In the genomic region with DNA sequence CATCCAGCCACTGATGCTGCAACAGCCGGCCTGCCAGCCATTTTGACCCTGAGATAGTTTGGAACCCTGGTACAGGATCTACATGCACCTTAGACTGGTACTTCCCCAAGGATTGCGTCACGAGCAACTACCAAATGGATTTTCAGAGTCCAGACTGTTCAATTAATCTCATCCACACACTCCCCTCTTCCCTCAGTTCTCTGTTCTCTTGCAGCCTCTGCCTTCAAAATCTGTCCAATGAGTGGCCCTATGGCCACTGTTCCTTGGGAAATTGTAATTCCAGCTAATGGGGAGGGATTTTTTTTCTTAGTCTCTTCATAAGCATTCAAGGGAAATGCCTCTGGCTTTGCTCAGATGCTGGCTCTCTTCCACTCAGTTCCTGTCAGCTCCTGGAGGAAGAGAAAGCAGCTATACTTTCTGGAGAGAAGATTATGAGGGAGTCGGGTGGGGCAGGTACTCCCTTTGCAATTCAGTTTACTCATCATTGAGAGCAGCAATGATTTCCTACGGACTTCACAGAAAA, we compare ENCODE assay signal across 1 cellular context.
TF ChIP-seq lines count a peak whose summit lies in the region.

No MANE protein-coding gene starts in this region.

TF ChIP-seq in GM23338, 12 proteins besides CTCF, POLR2A, EP300 and RAD21:
- TF ChIP-seq, protein P1, sequence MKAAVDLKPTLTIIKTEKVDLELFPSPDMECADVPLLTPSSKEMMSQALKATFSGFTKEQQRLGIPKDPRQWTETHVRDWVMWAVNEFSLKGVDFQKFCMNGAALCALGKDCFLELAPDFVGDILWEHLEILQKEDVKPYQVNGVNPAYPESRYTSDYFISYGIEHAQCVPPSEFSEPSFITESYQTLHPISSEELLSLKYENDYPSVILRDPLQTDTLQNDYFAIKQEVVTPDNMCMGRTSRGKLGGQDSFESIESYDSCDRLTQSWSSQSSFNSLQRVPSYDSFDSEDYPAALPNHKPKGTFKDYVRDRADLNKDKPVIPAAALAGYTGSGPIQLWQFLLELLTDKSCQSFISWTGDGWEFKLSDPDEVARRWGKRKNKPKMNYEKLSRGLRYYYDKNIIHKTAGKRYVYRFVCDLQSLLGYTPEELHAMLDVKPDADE (IDR thresholded peaks at IDR 0.05), result no peak
- TF ChIP-seq NANOG (IDR thresholded peaks at IDR 0.05; ENCODE audit: borderline replicate concordance), result no peak
- TF ChIP-seq EZH2 (IDR thresholded peaks at IDR 0.05; ENCODE audit: low read depth, unreplicated experiment), result no peak
- TF ChIP-seq ZNF331 (CRISPR knock-in tag; IDR thresholded peaks at IDR 0.05; ENCODE audit: low read depth), result no peak
- TF ChIP-seq, protein P2, sequence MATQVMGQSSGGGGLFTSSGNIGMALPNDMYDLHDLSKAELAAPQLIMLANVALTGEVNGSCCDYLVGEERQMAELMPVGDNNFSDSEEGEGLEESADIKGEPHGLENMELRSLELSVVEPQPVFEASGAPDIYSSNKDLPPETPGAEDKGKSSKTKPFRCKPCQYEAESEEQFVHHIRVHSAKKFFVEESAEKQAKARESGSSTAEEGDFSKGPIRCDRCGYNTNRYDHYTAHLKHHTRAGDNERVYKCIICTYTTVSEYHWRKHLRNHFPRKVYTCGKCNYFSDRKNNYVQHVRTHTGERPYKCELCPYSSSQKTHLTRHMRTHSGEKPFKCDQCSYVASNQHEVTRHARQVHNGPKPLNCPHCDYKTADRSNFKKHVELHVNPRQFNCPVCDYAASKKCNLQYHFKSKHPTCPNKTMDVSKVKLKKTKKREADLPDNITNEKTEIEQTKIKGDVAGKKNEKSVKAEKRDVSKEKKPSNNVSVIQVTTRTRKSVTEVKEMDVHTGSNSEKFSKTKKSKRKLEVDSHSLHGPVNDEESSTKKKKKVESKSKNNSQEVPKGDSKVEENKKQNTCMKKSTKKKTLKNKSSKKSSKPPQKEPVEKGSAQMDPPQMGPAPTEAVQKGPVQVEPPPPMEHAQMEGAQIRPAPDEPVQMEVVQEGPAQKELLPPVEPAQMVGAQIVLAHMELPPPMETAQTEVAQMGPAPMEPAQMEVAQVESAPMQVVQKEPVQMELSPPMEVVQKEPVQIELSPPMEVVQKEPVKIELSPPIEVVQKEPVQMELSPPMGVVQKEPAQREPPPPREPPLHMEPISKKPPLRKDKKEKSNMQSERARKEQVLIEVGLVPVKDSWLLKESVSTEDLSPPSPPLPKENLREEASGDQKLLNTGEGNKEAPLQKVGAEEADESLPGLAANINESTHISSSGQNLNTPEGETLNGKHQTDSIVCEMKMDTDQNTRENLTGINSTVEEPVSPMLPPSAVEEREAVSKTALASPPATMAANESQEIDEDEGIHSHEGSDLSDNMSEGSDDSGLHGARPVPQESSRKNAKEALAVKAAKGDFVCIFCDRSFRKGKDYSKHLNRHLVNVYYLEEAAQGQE (IDR thresholded peaks at IDR 0.05; ENCODE audit: unreplicated experiment), result no peak
- TF ChIP-seq POLR2AphosphoS5 (IDR thresholded peaks at IDR 0.05; ENCODE audit: low read depth), result no peak
- no peak for TF ChIP-seq CREB1 (CRISPR knock-in tag; IDR thresholded peaks at IDR 0.05; ENCODE audit: low read depth)
- no peak for TF ChIP-seq JUNB (IDR thresholded peaks at IDR 0.05; ENCODE audit: unreplicated experiment)
- no peak for TF ChIP-seq STAT1 (IDR thresholded peaks at IDR 0.05; ENCODE audit: unreplicated experiment)
- TF ChIP-seq EZH2phosphoT487 (IDR thresholded peaks at IDR 0.05; ENCODE audit: unreplicated experiment), result no peak
